In genomic region chr3:42067324-42067723, GRCh38 we compare ENCODE assay signal across 8 cellular contexts. TPM values are rescaled to one million over a fixed set of nuclear protein-coding genes. Genes with fewer than 3 reads are reported as not detected.
DNase-seq lines count a peak whose midpoint lies in the region; ATAC-seq and TF ChIP-seq lines count a peak whose summit lies in the region.

No MANE protein-coding gene starts in this region.

- H3K4me3 Mint-ChIP-seq in activated naive CD8-positive, alpha-beta T cell treated with anti-CD3 and anti-CD28 coated beads, Interleukin-2, amount 50 U/mL, for 24 hours = no peak overlapping the region
- no peak overlapping the region for H3K4me3 Mint-ChIP-seq in activated naive CD8-positive, alpha-beta T cell treated with anti-CD3 and anti-CD28 coated beads for 36 hours
- no peak overlapping the region for H3K4me3 Mint-ChIP-seq in activated CD8-positive, alpha-beta T cell treated with anti-CD3 and anti-CD28 coated beads, Interleukin-2, amount 10 ng/mL, durations not matched to agents 7 days and 5 days

- no peak for DNase-seq in activated naive CD8-positive, alpha-beta T cell treated with anti-CD3 and anti-CD28 coated beads, Interleukin-2, amount 50 U/mL, for 24 hours
- DNase-seq in activated naive CD8-positive, alpha-beta T cell treated with anti-CD3 and anti-CD28 coated beads for 36 hours = no peak
- DNase-seq in psoas muscle = no peak
- no peak for DNase-seq in NK-92 treated with Interleukin-12 subunit alpha and Interleukin-12 subunit beta, amount 100 ng/mL, for 24 hours (lab: John Stamatoyannopoulos, UW)
- DNase-seq in BE2C = no peak
- no peak for DNase-seq in activated CD8-positive, alpha-beta T cell treated with anti-CD3 and anti-CD28 coated beads, Interleukin-2, amount 10 ng/mL, durations not matched to agents 7 days and 5 days

- intact Hi-C loops in psoas muscle (cut with DNase I) = no loop called here

- H3K36me3 Mint-ChIP-seq in activated naive CD8-positive, alpha-beta T cell treated with anti-CD3 and anti-CD28 coated beads, Interleukin-2, amount 50 U/mL, for 24 hours (ENCODE audit: low read depth) = no peaks in the 10 kb centered on the region
- no peaks in the 10 kb centered on the region for H3K36me3 Mint-ChIP-seq in activated naive CD8-positive, alpha-beta T cell treated with anti-CD3 and anti-CD28 coated beads for 36 hours
- H3K36me3 Mint-ChIP-seq in activated CD8-positive, alpha-beta T cell treated with anti-CD3 and anti-CD28 coated beads, Interleukin-2, amount 10 ng/mL, durations not matched to agents 7 days and 5 days (ENCODE audit: low read depth) = no peaks in the 10 kb centered on the region

- H3K27ac ChIP-seq in ectodermal cell (ENCODE audit: insufficient read depth, low read depth, low read length, poor library complexity, severe bottlenecking) (peak overlapping the region; percentile 92), psoas muscle (peak overlapping the region; percentile 94)

- peaks cover 42% of the 10 kb centered on the region for H3K4me1 Mint-ChIP-seq in activated naive CD8-positive, alpha-beta T cell treated with anti-CD3 and anti-CD28 coated beads, Interleukin-2, amount 50 U/mL, for 24 hours
- peaks cover 22% of the 10 kb centered on the region for H3K4me1 Mint-ChIP-seq in activated naive CD8-positive, alpha-beta T cell treated with anti-CD3 and anti-CD28 coated beads for 36 hours
- H3K4me1 Mint-ChIP-seq in activated CD8-positive, alpha-beta T cell treated with anti-CD3 and anti-CD28 coated beads, Interleukin-2, amount 10 ng/mL, durations not matched to agents 7 days and 5 days (ENCODE audit: low read depth) = peaks cover 10% of the 10 kb centered on the region

- H3K27me3 Mint-ChIP-seq in activated naive CD8-positive, alpha-beta T cell treated with anti-CD3 and anti-CD28 coated beads, Interleukin-2, amount 50 U/mL, for 24 hours = no peaks in the 10 kb centered on the region
- H3K27me3 Mint-ChIP-seq in activated naive CD8-positive, alpha-beta T cell treated with anti-CD3 and anti-CD28 coated beads for 36 hours = no peaks in the 10 kb centered on the region
- no peaks in the 10 kb centered on the region for H3K27me3 Mint-ChIP-seq in activated CD8-positive, alpha-beta T cell treated with anti-CD3 and anti-CD28 coated beads, Interleukin-2, amount 10 ng/mL, durations not matched to agents 7 days and 5 days (ENCODE audit: low read depth)

- ATAC-seq in activated naive CD8-positive, alpha-beta T cell treated with anti-CD3 and anti-CD28 coated beads, Interleukin-2, amount 50 U/mL, for 24 hours = peak; percentile 49
- ATAC-seq in HG03460 (IDR thresholded peaks at IDR 0.05; ENCODE audit: unreplicated experiment) = peak; percentile 75
- ATAC-seq in psoas muscle = peak in 1 of 4 donors; percentile 54
- ATAC-seq in activated CD8-positive, alpha-beta T cell treated with anti-CD3 and anti-CD28 coated beads, Interleukin-2, amount 10 ng/mL, durations not matched to agents 7 days and 5 days = no peak

- TF ChIP-seq CTCF in psoas muscle (IDR thresholded peaks at IDR 0.05) (no peak), BE2C (IDR thresholded peaks at IDR 0.05; ENCODE audit: low read depth, low read length) (no peak)

- H3K9me3 Mint-ChIP-seq in activated naive CD8-positive, alpha-beta T cell treated with anti-CD3 and anti-CD28 coated beads, Interleukin-2, amount 50 U/mL, for 24 hours = no peaks in the 10 kb centered on the region
- no peaks in the 10 kb centered on the region for H3K9me3 Mint-ChIP-seq in activated naive CD8-positive, alpha-beta T cell treated with anti-CD3 and anti-CD28 coated beads for 36 hours
- no peaks in the 10 kb centered on the region for H3K9me3 Mint-ChIP-seq in activated CD8-positive, alpha-beta T cell treated with anti-CD3 and anti-CD28 coated beads, Interleukin-2, amount 10 ng/mL, durations not matched to agents 7 days and 5 days (ENCODE audit: insufficient read depth)

- H3K27me3 ChIP-seq in ectodermal cell (ENCODE audit: control insufficient read depth, insufficient read depth, low read length, poor library complexity, severe bottlenecking) (no peaks in the 10 kb centered on the region), psoas muscle (ENCODE audit: insufficient read depth in 3 of 3, low read length in 2 of 3) (no peaks in the 10 kb centered on the region), BE2C (no peaks in the 10 kb centered on the region)

- WGBS in ectodermal cell, 2 experiments = 91 to 96% methylated on average over 3 of the region's 3 CpGs
- WGBS in psoas muscle, 3 donors = 3 to 7% (median 6%) methylated on average over 3 of the region's 3 CpGs

- POLR2A ChIA-PET in activated CD8-positive, alpha-beta T cell treated with anti-CD3 and anti-CD28 coated beads, Interleukin-2, amount 10 ng/mL, durations not matched to agents 7 days and 5 days (lab: Charles Lee) = no interaction called here

- peak overlapping the region; percentile 49 for H3K27ac Mint-ChIP-seq in activated naive CD8-positive, alpha-beta T cell treated with anti-CD3 and anti-CD28 coated beads, Interleukin-2, amount 50 U/mL, for 24 hours
- H3K27ac Mint-ChIP-seq in activated naive CD8-positive, alpha-beta T cell treated with anti-CD3 and anti-CD28 coated beads for 36 hours = no peak overlapping the region
- no peak overlapping the region for H3K27ac Mint-ChIP-seq in activated CD8-positive, alpha-beta T cell treated with anti-CD3 and anti-CD28 coated beads, Interleukin-2, amount 10 ng/mL, durations not matched to agents 7 days and 5 days

- H3K36me3 ChIP-seq in ectodermal cell (ENCODE audit: control insufficient read depth, insufficient read depth, low read length) = no peaks in the 10 kb centered on the region
- no peaks in the 10 kb centered on the region for H3K36me3 ChIP-seq in psoas muscle (ENCODE audit: insufficient read depth in 1 of 2, low read depth in 1 of 2)
- no peaks in the 10 kb centered on the region for H3K36me3 ChIP-seq in BE2C

- H3K4me1 ChIP-seq in ectodermal cell (ENCODE audit: control insufficient read depth, insufficient read depth, low read length) = peaks cover 27% of the 10 kb centered on the region
- peaks cover 57% of the 10 kb centered on the region for H3K4me1 ChIP-seq in psoas muscle
- H3K4me1 ChIP-seq in BE2C = no peaks in the 10 kb centered on the region

- no peaks in the 10 kb centered on the region for H3K9me3 ChIP-seq in ectodermal cell (ENCODE audit: control insufficient read depth, low read length)
- no peaks in the 10 kb centered on the region for H3K9me3 ChIP-seq in psoas muscle
- H3K9me3 ChIP-seq in BE2C = no peaks in the 10 kb centered on the region

- H3K4me3 ChIP-seq in ectodermal cell (ENCODE audit: insufficient read depth, low read depth, low read length) = no peak overlapping the region
- H3K4me3 ChIP-seq in psoas muscle = peak overlapping the region; percentile 25
- no peak overlapping the region for H3K4me3 ChIP-seq in BE2C (ENCODE audit: low read depth, low read length)

- CTCF ChIA-PET in activated CD8-positive, alpha-beta T cell treated with anti-CD3 and anti-CD28 coated beads, Interleukin-2, amount 10 ng/mL, durations not matched to agents 7 days and 5 days (lab: Charles Lee) = no interaction called here

RNA-seq across cellular contexts. Expression of gene TRAK1, which starts 23.8 kb away (rescaled TPM):
- total RNA-seq in activated naive CD8-positive, alpha-beta T cell treated with anti-CD3 and anti-CD28 coated beads for 36 hours = 10 to 100 TPM; 22.3 to 22.8 TPM
- polyA plus RNA-seq in ectodermal cell (2013, experiment 1 of 4) = 46.3 TPM
- polyA plus RNA-seq in ectodermal cell (2013, experiment 2 of 4) = 49.7 TPM
- polyA plus RNA-seq in ectodermal cell (2013, experiment 3 of 4) = 36.4 TPM
- 39.6 TPM for polyA plus RNA-seq in ectodermal cell (2013, experiment 4 of 4)
- total RNA-seq in psoas muscle = 100 to 1,000 TPM in 3 of 4 donors, 10 to 100 TPM in 1; 94.8 to 128 (median 120) TPM
- 10 to 100 TPM; 30.8 to 68.2 (median 45.2) TPM for polyA plus RNA-seq in psoas muscle
- 19.2 TPM for polyA plus RNA-seq in BE2C (2012; ENCODE audit: insufficient read depth, insufficient read length, low read depth)
- 10 to 100 TPM; 28.6 to 28.7 TPM for total RNA-seq in activated CD8-positive, alpha-beta T cell treated with anti-CD3 and anti-CD28 coated beads, Interleukin-2, amount 10 ng/mL, durations not matched to agents 7 days and 5 days
